Comparison of ENCODE assay signal across 11 cellular contexts in genomic region chr9:6938447-6938846, GRCh38.
A peak's percentile ranks its signal among the peaks of the same experiment; 100 is the strongest.
DNase-seq lines count a peak whose midpoint lies in the region; ATAC-seq and TF ChIP-seq lines count a peak whose summit lies in the region.
"Had no signal": no experiment of that assay in that cellular context is flagged by ENCODE, and none has a peak within 500 bp of the region (broad histone marks: within the 10 kb centered on the region; RNA-seq: fewer than 3 reads in every experiment).

No MANE protein-coding gene starts in this region.

- no peak overlapping the region for H3K9ac ChIP-seq in H9 (ENCODE audit: extremely low read depth, insufficient read length, low read length)

- no peak overlapping the region for H4K8ac ChIP-seq in H9 (replicated peaks; ENCODE audit: insufficient read length, low read depth, low read length)

- no peaks in the 10 kb centered on the region for H4K20me1 ChIP-seq in H9 (ENCODE audit: control insufficient read depth, insufficient read depth, insufficient read length)

- ATAC-seq in HG03108 (IDR thresholded peaks at IDR 0.05; ENCODE audit: unreplicated experiment) (no peak), HG03025 (IDR thresholded peaks at IDR 0.05; ENCODE audit: low FRiP score, unreplicated experiment) (no peak)

- H3T11ph ChIP-seq in H9 (ENCODE audit: low read length), result no peak overlapping the region

- no peaks in the 10 kb centered on the region for H3K9me3 ChIP-seq in H9 (ENCODE audit: control insufficient read depth, low read depth, low read length)

- H3K27ac Mint-ChIP-seq in H9, result no peak overlapping the region

- no peak overlapping the region for H2BK15ac ChIP-seq in H9 (ENCODE audit: low read depth, low read length)

- H3K27ac ChIP-seq in H9 (ENCODE audit: insufficient read length, low read depth, low read length), result no peak overlapping the region
- H3K27ac ChIP-seq: PC-9 had no signal

- WGBS in H9 (ENCODE audit: extremely low coverage, insufficient read length, low lambda C conversion rate), result no CpG with 5 or more reads among the region's 3 CpGs

- H3K4ac ChIP-seq in H9 (ENCODE audit: low read depth, low read length), result no peak overlapping the region

- no peaks in the 10 kb centered on the region for H3K79me2 ChIP-seq in H9 (ENCODE audit: insufficient read depth, low read length)

- H2AK5ac ChIP-seq in H9 (ENCODE audit: insufficient read length, low read length), result no peak overlapping the region

- H2BK120ac ChIP-seq in H9 (ENCODE audit: low read depth, low read length, poor library complexity, severe bottlenecking), result no peak overlapping the region

- H2BK5ac ChIP-seq in H9 (ENCODE audit: insufficient read length, low read length), result no peak overlapping the region

- no peak overlapping the region for H3K18ac ChIP-seq in H9 (ENCODE audit: insufficient read length, low read depth, low read length)

- peaks cover 2 to 7% (median 4%) of the 10 kb centered on the region in 3 experiments; a peak in 5 of 7 replicates for H3K36me3 Mint-ChIP-seq in H9 (ENCODE audit: insufficient read depth in 1 of 3, low read depth in 3 of 3)

- H3K4me3 Mint-ChIP-seq in H9, result no peak overlapping the region
- H3K4me3 Mint-ChIP-seq: neural crest cell had no signal

- H3K4me1 Mint-ChIP-seq in H9, result no peaks in the 10 kb centered on the region

- H2BK20ac ChIP-seq in H9 (ENCODE audit: low read depth, low read length, poor library complexity, severe bottlenecking), result no peak overlapping the region

- no peak overlapping the region for H3K14ac ChIP-seq in H9 (ENCODE audit: insufficient read depth, low read length)

- no peak overlapping the region for H4K5ac ChIP-seq in H9 (ENCODE audit: insufficient read length, low read depth, low read length)

- H3K56ac ChIP-seq in H9 (ENCODE audit: insufficient read length, low read depth, low read length), result no peak overlapping the region

- H3K27me3 Mint-ChIP-seq in H9 (ENCODE audit: low read depth), result no peaks in the 10 kb centered on the region

- no peak for TF ChIP-seq CTCF in H9 (conservative IDR thresholded peaks at IDR 0.05)

- H3K4me2 ChIP-seq in H9 (ENCODE audit: insufficient read depth, insufficient read length, low read length), result no peak overlapping the region
- H3K4me2 ChIP-seq: PC-9 had no signal

- no peaks in the 10 kb centered on the region for H3K27me3 ChIP-seq in H9 (ENCODE audit: insufficient read depth, low read length)

- peak; percentile 70 for DNase-seq in DMS 273 (lab: John Stamatoyannopoulos, UW; ENCODE audit: unreplicated experiment)
- DNase-seq in MV-4-11 (lab: John Stamatoyannopoulos, UW), result peak; percentile 6
- DNase-seq in cerebellar cortex (ENCODE audit: low spot score), result peak; percentile 81
- peak; percentile 25 for DNase-seq in middle frontal gyrus (ENCODE audit: extremely low spot score, low spot score)
- DNase-seq in H9, result no peak
- DNase-seq in activated effector memory CD4-positive, alpha-beta T cell treated with Interleukin-2 at 50 U/mL for 16 hours, result no peak
- DNase-seq: activated CD4-positive, alpha-beta T cell treated with anti-CD3 and anti-CD28 coated beads, Interleukin-2, amount 50 U/mL, for 48 hours; PC-9 had no signal

- no peak overlapping the region for H2AFZ ChIP-seq in H9 (ENCODE audit: low read length)
- H2AFZ ChIP-seq: PC-9 had no signal

- no peak overlapping the region for H4K91ac ChIP-seq in H9 (ENCODE audit: insufficient read length, low read depth, low read length)

- H3K23me2 ChIP-seq in H9 (ENCODE audit: insufficient read length, low read depth, low read length, poor library complexity, severe bottlenecking), result no peaks in the 10 kb centered on the region

- no peaks in the 10 kb centered on the region for H3K4me1 ChIP-seq in H9 (ENCODE audit: insufficient read depth, low read length)

- no peaks in the 10 kb centered on the region for H3K79me1 ChIP-seq in H9 (ENCODE audit: insufficient read depth, low read depth, low read length, poor library complexity, severe bottlenecking)

- H2BK12ac ChIP-seq in H9 (ENCODE audit: insufficient read length, low read depth, low read length), result no peak overlapping the region

- no peak overlapping the region for H3K23ac ChIP-seq in H9 (ENCODE audit: insufficient read length, low read depth, low read length)

- H3K9me3 Mint-ChIP-seq in H9, result no peaks in the 10 kb centered on the region
- H3K9me3 Mint-ChIP-seq: neural crest cell had no signal

Comparison
In these comparisons a context has a peak if more than half of its experiments do, and no peak if none do; other contexts are left out.
1. DNase-seq: peak in DMS 273 (single experiment), MV-4-11 (single experiment), cerebellar cortex (single experiment) and middle frontal gyrus (single experiment); none in H9 (single experiment) and activated effector memory CD4-positive, alpha-beta T cell treated with Interleukin-2 at 50 U/mL for 16 hours (single experiment).